8 cellular contexts compared by ENCODE assay signal in genomic region chr5:98770911-98771322, GRCh38. TPM values are rescaled to one million over a fixed set of nuclear protein-coding genes. Genes with fewer than 3 reads are reported as not detected.
DNase-seq lines count a peak whose midpoint lies in the region; ATAC-seq and TF ChIP-seq lines count a peak whose summit lies in the region.

No MANE protein-coding gene starts in this region.

- H3K4me1 Mint-ChIP-seq in natural killer cell treated with Interleukin-12 subunit alpha and Interleukin-12 subunit beta and Interleukin-15 and Interleukin-18, amount 100 ng/mL, for 72 hours (ENCODE audit: low read depth in 2 of 2), result peaks cover 46 to 49% of the 10 kb centered on the region in 2 donors

- TF ChIP-seq CTCF in dorsolateral prefrontal cortex (IDR thresholded peaks at IDR 0.05 in 54 of 56, conservative IDR thresholded peaks at IDR 0.05 in 2 of 56; ENCODE audit: low read depth in 1 of 56, partially characterized antibody in 56 of 56), result no peak

- H3K27ac ChIP-seq in dorsolateral prefrontal cortex, result peak overlapping the region; percentile 2 to 95 (median 86)

- DNase-seq in NCI-H146 (lab: John Stamatoyannopoulos, UW), result peak; percentile 19
- no peak for DNase-seq in NCI-H146 treated with DMSO at 0.1 percent for 48 hours (lab: John Stamatoyannopoulos, UW; ENCODE audit: unreplicated experiment)
- peak; percentile 56 for DNase-seq in NCI-H748 treated with DMSO at 0.1 percent for 48 hours (lab: John Stamatoyannopoulos, UW)
- no peak for DNase-seq in dorsolateral prefrontal cortex
- no peak for DNase-seq in natural killer cell treated with Interleukin-12 subunit alpha and Interleukin-12 subunit beta and Interleukin-15 and Interleukin-18, amount 100 ng/mL, for 72 hours (ENCODE audit: low spot score)
- no peak for DNase-seq in DMS153 treated with DMSO at 0.1 percent for 48 hours (lab: John Stamatoyannopoulos, UW; ENCODE audit: unreplicated experiment)
- no peak for DNase-seq in KG1 (lab: John Stamatoyannopoulos, UW)

- peak overlapping the region; percentile 98 for H3K4me3 Mint-ChIP-seq in natural killer cell treated with Interleukin-12 subunit alpha and Interleukin-12 subunit beta and Interleukin-15 and Interleukin-18, amount 100 ng/mL, for 72 hours

- H3K9me3 Mint-ChIP-seq in natural killer cell treated with Interleukin-12 subunit alpha and Interleukin-12 subunit beta and Interleukin-15 and Interleukin-18, amount 100 ng/mL, for 72 hours, result no peaks in the 10 kb centered on the region

- H3K36me3 Mint-ChIP-seq in natural killer cell treated with Interleukin-12 subunit alpha and Interleukin-12 subunit beta and Interleukin-15 and Interleukin-18, amount 100 ng/mL, for 72 hours, result no peaks in the 10 kb centered on the region

- peak overlapping the region; percentile 53 to 98 (median 82) for H3K4me3 ChIP-seq in dorsolateral prefrontal cortex

- no peak for ATAC-seq in natural killer cell treated with Interleukin-12 subunit alpha and Interleukin-12 subunit beta and Interleukin-15 and Interleukin-18, amount 100 ng/mL, for 72 hours
- ATAC-seq in GM21526 (IDR thresholded peaks at IDR 0.05; ENCODE audit: low FRiP score, unreplicated experiment), result no peak

- H3K27me3 ChIP-seq in dorsolateral prefrontal cortex, result no peaks in the 10 kb centered on the region

- peaks cover 57 to 76% of the 10 kb centered on the region in 2 donors for H3K27me3 Mint-ChIP-seq in natural killer cell treated with Interleukin-12 subunit alpha and Interleukin-12 subunit beta and Interleukin-15 and Interleukin-18, amount 100 ng/mL, for 72 hours

- H3K27ac Mint-ChIP-seq in natural killer cell treated with Interleukin-12 subunit alpha and Interleukin-12 subunit beta and Interleukin-15 and Interleukin-18, amount 100 ng/mL, for 72 hours, result peak overlapping the region; percentile 18 to 69

- intact Hi-C loops in dorsolateral prefrontal cortex (cut with DNase I), result loop anchor here (5.0 to 10.0 kb wide), 9 partner anchors 156 to 1834 kb away; partner anchors contain the start of genes CHD1 (in 2 of the 2), LNPEP (in 1 of the 2) and RIOK2 (in 1 of the 2)

RNA-seq across cellular contexts. Expression of gene RGMB, which starts 2.5 kb away (rescaled TPM):
- total RNA-seq in dorsolateral prefrontal cortex, result 10 to 100 TPM; 20.2 to 59.3 (median 41.0) TPM
- under 1 TPM; 0.74 to 0.78 TPM for total RNA-seq in natural killer cell treated with Interleukin-12 subunit alpha and Interleukin-12 subunit beta and Interleukin-15 and Interleukin-18, amount 100 ng/mL, for 72 hours

Comparison
In these comparisons a context has a peak if more than half of its experiments do, and no peak if none do; other contexts are left out.
1. DNase-seq: peak in NCI-H146 (single experiment) and NCI-H748 treated with DMSO at 0.1 percent for 48 hours (single experiment); none in NCI-H146 treated with DMSO at 0.1 percent for 48 hours (single experiment), dorsolateral prefrontal cortex (0 of 10), natural killer cell treated with Interleukin-12 subunit alpha and Interleukin-12 subunit beta and Interleukin-15 and Interleukin-18, amount 100 ng/mL, for 72 hours (single experiment), DMS153 treated with DMSO at 0.1 percent for 48 hours (single experiment) and KG1 (single experiment).
2. RNA of gene RGMB, which starts 2.5 kb away (total RNA-seq): 20.2 to 59.3 TPM in dorsolateral prefrontal cortex; 0.74 to 0.78 TPM in natural killer cell treated with Interleukin-12 subunit alpha and Interleukin-12 subunit beta and Interleukin-15 and Interleukin-18, amount 100 ng/mL, for 72 hours; every median in the first group is over 10 times any median in the second.